8 cellular contexts compared by ENCODE assay signal in the genomic region with DNA sequence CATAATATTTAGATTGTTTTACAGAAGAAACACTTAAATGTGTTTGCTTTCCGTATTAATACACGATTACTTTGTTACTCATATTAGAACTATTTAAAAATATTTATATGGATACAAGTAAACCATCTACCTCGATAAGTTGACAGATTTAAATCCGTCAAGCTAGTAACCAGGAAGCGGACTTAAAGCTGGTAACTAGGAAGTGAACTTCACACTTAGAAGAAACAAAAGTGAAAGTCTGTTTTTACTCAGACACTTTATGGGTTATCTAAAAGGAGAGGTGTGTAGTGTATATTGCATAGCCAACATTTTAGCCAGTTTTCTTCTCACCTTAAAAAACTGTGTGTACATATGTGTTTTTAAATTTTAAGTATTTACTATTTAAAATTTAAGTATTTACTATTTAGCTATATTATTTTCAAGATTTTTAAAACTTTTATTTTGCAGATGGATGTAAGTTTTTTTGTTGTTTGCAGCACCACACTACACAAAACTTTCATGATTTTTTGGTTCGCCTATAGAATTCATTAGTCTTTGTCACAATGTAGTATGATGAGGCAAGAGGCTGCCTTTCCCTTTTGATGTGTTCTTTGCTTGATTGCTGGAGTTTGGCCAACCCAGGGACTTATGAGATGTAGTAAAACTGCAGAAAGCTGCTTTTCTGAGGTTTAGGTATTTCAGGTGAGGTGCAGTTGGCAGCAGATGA. TPM values are rescaled to one million over a fixed set of nuclear protein-coding genes. Genes with fewer than 3 reads are reported as not detected.
DNase-seq lines count a peak whose midpoint lies in the region; ATAC-seq, FAIRE-seq and TF ChIP-seq lines count a peak whose summit lies in the region.

No MANE protein-coding gene starts in this region.

- H3K4me1 ChIP-seq in endothelial cell of umbilical vein (ENCODE audit: control insufficient read depth, extremely low read depth, insufficient read depth, low read length) = peaks cover 38% of the 10 kb centered on the region
- no peaks in the 10 kb centered on the region for H3K4me1 ChIP-seq in parathyroid adenoma

- no TSS peak for BruUV-seq in endothelial cell of umbilical vein (replicated peaks; lab: Mats Ljungman, UMichigan)

- H3K27me3 ChIP-seq in endothelial cell of umbilical vein (ENCODE audit: control insufficient read depth in 2 of 2, insufficient read depth in 2 of 2, low read length in 2 of 2) = no peaks in the 10 kb centered on the region
- no peaks in the 10 kb centered on the region for H3K27me3 ChIP-seq in parathyroid adenoma (ENCODE audit: control insufficient read depth, insufficient read depth, low read length)

- H3K36me3 ChIP-seq in endothelial cell of umbilical vein (ENCODE audit: control insufficient read depth in 2 of 2, extremely low read depth in 1 of 2, insufficient read depth in 2 of 2, low read length in 2 of 2) (no peaks in the 10 kb centered on the region), parathyroid adenoma (ENCODE audit: control insufficient read depth, insufficient read depth, low read length) (no peaks in the 10 kb centered on the region)

- peak; percentile 64 for ATAC-seq in HG03175 (IDR thresholded peaks at IDR 0.05; ENCODE audit: unreplicated experiment)

- intact Hi-C loops in endothelial cell of umbilical vein (cut with micrococcal nuclease) = loop anchor here (1.0 to 5.0 kb wide), 2 partner anchors 9 to 670 kb away; partner anchors contain the start of gene NRIP1

- H3K9me1 ChIP-seq in endothelial cell of umbilical vein (replicated peaks; ENCODE audit: control insufficient read depth, extremely low read depth, insufficient read depth, low read length) = no peaks in the 10 kb centered on the region

- TF ChIP-seq CTCF in RWPE1 (conservative IDR thresholded peaks at IDR 0.05; ENCODE audit: low read depth) (no peak), endothelial cell of umbilical vein (IDR thresholded peaks at IDR 0.05; ENCODE audit: extremely low read depth in 1 of 2, insufficient read depth in 1 of 2, low read depth in 1 of 2, low read length in 2 of 2) (no peak), parathyroid adenoma (IDR thresholded peaks at IDR 0.05) (no peak)

- peak overlapping the region; percentile 92 to 99 (median 95) for H3K4me3 ChIP-seq in endothelial cell of umbilical vein (replicated peaks in 1 of 3; ENCODE audit: insufficient read depth in 1 of 3, low read depth in 1 of 3, low read length in 3 of 3)
- peak overlapping the region; percentile 21 for H3K4me3 ChIP-seq in parathyroid adenoma (ENCODE audit: low read depth, low read length)

- TF ChIP-seq POLR2A in endothelial cell of umbilical vein (IDR thresholded peaks at IDR 0.05; ENCODE audit: low read depth, low read length) = no peak

- no peaks in the 10 kb centered on the region for H3K9me3 ChIP-seq in endothelial cell of umbilical vein (replicated peaks; ENCODE audit: control insufficient read depth, insufficient read depth, low read length)
- no peaks in the 10 kb centered on the region for H3K9me3 ChIP-seq in parathyroid adenoma (ENCODE audit: control insufficient read depth, low read length)

- dilution Hi-C loops in endothelial cell of umbilical vein (cut with MboI; ENCODE audit: extremely low pct_ligation_motif_present, low sequenced_read_pairs) = no loop called here

- H3K79me2 ChIP-seq in endothelial cell of umbilical vein (ENCODE audit: control insufficient read depth, insufficient read depth, low read length) = peaks cover 75% of the 10 kb centered on the region
- H3K79me2 ChIP-seq in parathyroid adenoma = peaks cover 10% of the 10 kb centered on the region

- H3K27ac ChIP-seq in RWPE1 (no peak overlapping the region), endothelial cell of umbilical vein (ENCODE audit: insufficient read depth, low read depth, low read length) (peak overlapping the region; percentile 82), parathyroid adenoma (no peak overlapping the region)

- H3K4me2 ChIP-seq in endothelial cell of umbilical vein (ENCODE audit: insufficient read depth, low read length) = peak overlapping the region; percentile 100
- H3K4me2 ChIP-seq in parathyroid adenoma (ENCODE audit: low read length) = no peak overlapping the region

- H2AFZ ChIP-seq in endothelial cell of umbilical vein (ENCODE audit: low read depth, low read length) (no peak overlapping the region), parathyroid adenoma (no peak overlapping the region)

- CTCF ChIA-PET in RWPE1 (lab: Yijun Ruan, JAX) (no interaction called here), endothelial cell of umbilical vein (lab: Charles Lee) (interaction anchor here (0.6 to 2.6 kb wide), 4 partner anchors 17 to 101 kb away, joined by 3 to 6 read pairs (median 3); no protein-coding TSS in a partner anchor)

- POLR2A ChIA-PET in RWPE1 (lab: Yijun Ruan, JAX; ENCODE audit: low non-redundant PET) = no interaction called here
- POLR2A ChIA-PET in endothelial cell of umbilical vein (lab: Charles Lee) = interaction anchor here (1.0 kb wide), 1 partner anchor 16 kb away, joined by 5 read pairs; no protein-coding TSS in a partner anchor

- H4K20me1 ChIP-seq in endothelial cell of umbilical vein (replicated peaks; ENCODE audit: control insufficient read depth, extremely low read depth, insufficient read depth, low read length) = peaks cover 3% of the 10 kb centered on the region

- DNase-seq in DMS 273 (lab: John Stamatoyannopoulos, UW; ENCODE audit: unreplicated experiment) (peak; percentile 63), GM19240 (ENCODE audit: insufficient read length, low spot score) (peak; percentile 14), RWPE1 (ENCODE audit: low spot score) (peak; percentile 34), endothelial cell of umbilical vein (ENCODE audit: low read depth, low spot score) (peak; percentile 72), hepatic stellate cell (ENCODE audit: low spot score) (no peak)
- DNase-seq in stimulated activated CD4-positive, alpha-beta T cell treated with anti-CD3 and anti-CD28 coated beads, Interleukin-12 subunit alpha, Interleukin-12 subunit beta, amount 100 ng/mL, for 4 hours = no peak

- FAIRE-seq in endothelial cell of umbilical vein (lab: Jason Lieb, UNC) = peak; percentile 26

- H3K9ac ChIP-seq in endothelial cell of umbilical vein (replicated peaks; ENCODE audit: extremely low read depth, insufficient read depth, low read length) (peak overlapping the region; percentile 92), parathyroid adenoma (no peak overlapping the region)

TF ChIP-seq in endothelial cell of umbilical vein, 7 proteins besides CTCF, POLR2A, EP300 and RAD21:
- TF ChIP-seq MYC (IDR thresholded peaks at IDR 0.05; ENCODE audit: low read depth, low read length) (no peak), GATA2 (IDR thresholded peaks at IDR 0.05; ENCODE audit: insufficient read depth, insufficient read length, low read depth, low read length) (no peak)

RNA-seq across cellular contexts. Expression of gene USP25, which starts 2.7 kb away (rescaled TPM):
- total RNA-seq in endothelial cell of umbilical vein = 66.9 and 67.5 TPM in 2 replicates
- 13.6 and 14.4 TPM in 2 replicates for polyA plus RNA-seq in endothelial cell of umbilical vein
- polyA plus RNA-seq in endothelial cell of umbilical vein (2011; cell fraction: cytosol; rRNA removed) = 17.7 and 18.1 TPM in 2 replicates
- 44.6 and 56.6 TPM in 2 replicates for polyA plus RNA-seq in endothelial cell of umbilical vein (2011; cell fraction: nucleus; rRNA removed)
- 51.0 TPM in 2 replicates for polyA plus RNA-seq in endothelial cell of umbilical vein (2012)
- 66.9 and 78.5 TPM in 2 replicates for polyA minus RNA-seq in endothelial cell of umbilical vein
- 31.7 TPM for polyA minus RNA-seq in endothelial cell of umbilical vein (2011; cell fraction: cytosol; rRNA and poly(A)+ RNA removed)
- 227 and 311 TPM in 2 replicates for polyA minus RNA-seq in endothelial cell of umbilical vein (2011; cell fraction: nucleus; rRNA and poly(A)+ RNA removed)

Comparison
In these comparisons a context has a peak if more than half of its experiments do, and no peak if none do; other contexts are left out.
1. DNase-seq: peak in DMS 273 (single experiment), GM19240 (single experiment), RWPE1 (single experiment) and endothelial cell of umbilical vein (single experiment); none in hepatic stellate cell (single experiment) and stimulated activated CD4-positive, alpha-beta T cell treated with anti-CD3 and anti-CD28 coated beads, Interleukin-12 subunit alpha, Interleukin-12 subunit beta, amount 100 ng/mL, for 4 hours (single experiment).